3 cellular contexts compared by ENCODE assay signal in genomic region chr5:96379862-96380261, GRCh38.
TF ChIP-seq lines count a peak whose summit lies in the region.

No MANE protein-coding gene starts in this region.

TF ChIP-seq in HepG2, 621 proteins besides CTCF, POLR2A, EP300 and RAD21:
- TF ChIP-seq MAFF (IDR thresholded peaks at IDR 0.05; ENCODE audit: low read depth, low read length) (peak; percentile 68), NFIB (CRISPR knock-in tag; IDR thresholded peaks at IDR 0.05; ENCODE audit: borderline replicate concordance) (no peak), CEBPB (IDR thresholded peaks at IDR 0.05; ENCODE audit: borderline replicate concordance, low read depth, low read length) (0 out of 2 replicates have a peak, but pooled peaks have one; percentile 17), MAFK (conservative IDR thresholded peaks at IDR 0.05 in 1 of 2, IDR thresholded peaks at IDR 0.05 in 1 of 2; ENCODE audit: low read length in 2 of 2) (peak; percentile 72 to 83)
TF ChIP-seq in HepG2: peak in this region for 3.

TF ChIP-seq in K562, 482 proteins besides CTCF, POLR2A, EP300 and RAD21:
- no peak for TF ChIP-seq ZNF165 (CRISPR knock-in tag; IDR thresholded peaks at IDR 0.05; ENCODE audit: borderline replicate concordance)
- no peak for TF ChIP-seq HNRNPK (IDR thresholded peaks at IDR 0.05; ENCODE audit: low read depth, low read length, poor library complexity, severe bottlenecking)
- no peak for TF ChIP-seq HNRNPUL1 (IDR thresholded peaks at IDR 0.05; ENCODE audit: low read length)
- no peak for TF ChIP-seq ZNF583 (CRISPR knock-in tag; IDR thresholded peaks at IDR 0.05)
- TF ChIP-seq MAFG (tag; conservative IDR thresholded peaks at IDR 0.05), result peak; percentile 11; the same call in 1 of the 2 replicates
- TF ChIP-seq ZNF316 (IDR thresholded peaks at IDR 0.05), result peak; percentile 41
- TF ChIP-seq ZNF766 (CRISPR knock-in tag; conservative IDR thresholded peaks at IDR 0.05), result no peak
- TF ChIP-seq ELK1 (CRISPR knock-in tag; IDR thresholded peaks at IDR 0.05), result no peak
TF ChIP-seq in K562: peak in this region for 2.

TF ChIP-seq in H1, 55 proteins besides CTCF, POLR2A, EP300 and RAD21:
- TF ChIP-seq RNF2 (IDR thresholded peaks at IDR 0.05; ENCODE audit: borderline replicate concordance, low read depth, low read length, missing control alignments, poor library complexity, severe bottlenecking), result no peak
- 0 out of 2 replicates have a peak, but pooled peaks have one; percentile 16 for TF ChIP-seq MAFK (IDR thresholded peaks at IDR 0.05; ENCODE audit: low read depth, low read length)
